In the genomic region with DNA sequence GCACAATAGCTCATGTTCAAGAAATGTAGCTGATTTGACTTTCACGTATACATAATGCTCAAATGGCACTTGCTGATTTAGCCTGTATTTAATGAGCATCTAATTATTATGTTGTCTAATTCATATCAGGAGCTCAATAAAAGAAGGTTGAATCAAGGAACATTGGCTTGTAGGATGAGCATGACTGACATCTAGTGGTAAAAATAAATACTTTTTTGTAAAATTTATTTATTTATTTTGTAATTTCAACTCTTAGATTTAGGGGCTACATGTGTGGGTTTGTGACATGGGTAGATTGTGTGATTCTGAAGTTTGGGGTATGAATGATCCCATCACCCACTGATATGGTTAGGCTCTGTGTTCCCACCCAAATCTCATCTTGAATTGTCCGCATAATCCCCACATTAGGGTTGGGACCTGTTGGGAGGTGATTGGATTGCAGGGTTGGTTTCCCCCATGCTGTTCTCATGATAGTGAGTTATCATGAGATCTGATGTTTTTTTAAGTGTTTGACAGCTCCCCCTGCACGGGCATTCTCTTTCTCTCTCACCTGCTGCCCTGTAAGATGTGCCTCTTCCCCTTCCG, we compare ENCODE assay signal across 8 cellular contexts. TPM values are rescaled to one million over a fixed set of nuclear protein-coding genes. Genes with fewer than 3 reads are reported as not detected.
A peak's percentile ranks its signal among the peaks of the same experiment; 100 is the strongest.
DNase-seq lines count a peak whose midpoint lies in the region; ATAC-seq and TF ChIP-seq lines count a peak whose summit lies in the region.

No MANE protein-coding gene starts in this region.

- CTCF ChIA-PET in OCI-LY7 (lab: Charles Lee; ENCODE audit: unreplicated experiment), result interaction anchor here (1.0 kb wide), 1 partner anchor 416 kb away, joined by 3 read pairs; no protein-coding TSS in a partner anchor

- H3K36me3 ChIP-seq in GM06990 (ENCODE audit: control insufficient read depth, insufficient read depth, low read length) (no peaks in the 10 kb centered on the region), OCI-LY7 (ENCODE audit: insufficient read depth, low read length) (no peaks in the 10 kb centered on the region), fibroblast of lung (ENCODE audit: control insufficient read depth, insufficient read depth, low read length) (no peaks in the 10 kb centered on the region)

- no peaks in the 10 kb centered on the region for H4K20me1 ChIP-seq in OCI-LY7 (ENCODE audit: insufficient read depth, low read length)
- no peaks in the 10 kb centered on the region for H4K20me1 ChIP-seq in fibroblast of lung (ENCODE audit: control insufficient read depth, extremely low read depth, insufficient read depth, low read length)

- H3K4me3 ChIP-seq in GM06990 (replicated peaks; ENCODE audit: low read depth, low read length) (no peak overlapping the region), OCI-LY7 (ENCODE audit: low read depth, low read length, poor library complexity, severe bottlenecking) (no peak overlapping the region), fibroblast of lung (replicated peaks in 1 of 4; ENCODE audit: control extremely low read depth in 1 of 4, insufficient read depth in 1 of 4, low read depth in 3 of 4, low read length in 4 of 4) (no peak overlapping the region)

- H3K27me3 ChIP-seq in GM06990 (replicated peaks; ENCODE audit: control insufficient read depth, insufficient read depth, low read length) (no peaks in the 10 kb centered on the region), fibroblast of lung (ENCODE audit: control insufficient read depth, insufficient read depth, low read length) (no peaks in the 10 kb centered on the region)

- no peaks in the 10 kb centered on the region for H3K4me1 ChIP-seq in OCI-LY7 (ENCODE audit: insufficient read depth, low read length, poor library complexity, severe bottlenecking)
- H3K4me1 ChIP-seq in fibroblast of lung (ENCODE audit: control insufficient read depth, extremely low read depth, insufficient read depth, low read length), result no peaks in the 10 kb centered on the region

- H3K9ac ChIP-seq in fibroblast of lung (ENCODE audit: insufficient read depth, low read length), result no peak overlapping the region

- POLR2A ChIA-PET in OCI-LY7 (lab: Charles Lee), result interaction anchor here (0.6 to 0.7 kb wide), 3 partner anchors 10 to 304 kb away, joined by 3 read pairs; no protein-coding TSS in a partner anchor

- no peak for ATAC-seq in GM21528 (IDR thresholded peaks at IDR 0.05; ENCODE audit: low FRiP score, unreplicated experiment)

- no peaks in the 10 kb centered on the region for H3K9me2 ChIP-seq in OCI-LY7 (ENCODE audit: insufficient read depth, low read length)

- peak; percentile 8 for DNase-seq in A172 (ENCODE audit: low spot score)
- no peak for DNase-seq in GM06990 (ENCODE audit: extremely low read depth, insufficient read length)
- DNase-seq in OCI-LY7 (ENCODE audit: low spot score), result peak; percentile 14
- DNase-seq in fibroblast of lung (ENCODE audit: low read depth in 2 of 2), result peak; percentile 3 to 16
- DNase-seq in GM13976 (ENCODE audit: low spot score), result no peak
- DNase-seq in NK-92 (lab: John Stamatoyannopoulos, UW; ENCODE audit: unreplicated experiment), result no peak
- DNase-seq in NCI-H1436 (lab: John Stamatoyannopoulos, UW), result no peak

- TF ChIP-seq CTCF in GM06990 (IDR thresholded peaks at IDR 0.05; ENCODE audit: insufficient read depth, low read length, poor library complexity, severe bottlenecking), result peak; percentile 34
- peak; percentile 75 for TF ChIP-seq CTCF in OCI-LY7 (conservative IDR thresholded peaks at IDR 0.05; ENCODE audit: low read length)
- TF ChIP-seq CTCF in fibroblast of lung (conservative IDR thresholded peaks at IDR 0.05 in 1 of 2, IDR thresholded peaks at IDR 0.05 in 1 of 2; ENCODE audit: low read depth in 1 of 2, low read length in 2 of 2), result peak; percentile 31 to 38
- TF ChIP-seq CTCF in GM13976 (IDR thresholded peaks at IDR 0.05; ENCODE audit: borderline replicate concordance, control extremely low read depth, extremely low read depth, insufficient read depth, missing control alignments), result no peak

- intact Hi-C loops in OCI-LY7 (cut with micrococcal nuclease; ENCODE audit: unreplicated experiment), result no loop called here

- H3K9me3 ChIP-seq in OCI-LY7 (ENCODE audit: low read length) (no peaks in the 10 kb centered on the region), fibroblast of lung (ENCODE audit: control insufficient read depth, insufficient read depth, low read depth, low read length) (no peaks in the 10 kb centered on the region)

- H3K79me2 ChIP-seq in OCI-LY7 (ENCODE audit: insufficient read depth, low read depth, low read length) (no peaks in the 10 kb centered on the region), fibroblast of lung (ENCODE audit: control insufficient read depth, insufficient read depth, low read length) (no peaks in the 10 kb centered on the region)

- H3K4me2 ChIP-seq in OCI-LY7 (ENCODE audit: low read length) (no peak overlapping the region), fibroblast of lung (ENCODE audit: extremely low read depth, insufficient read depth, low read length) (no peak overlapping the region)

- no peak overlapping the region for H2AFZ ChIP-seq in OCI-LY7 (ENCODE audit: low read length)
- no peak overlapping the region for H2AFZ ChIP-seq in fibroblast of lung (ENCODE audit: low read length)

- BruUV-seq in OCI-LY7 (replicated peaks; lab: Mats Ljungman, UMichigan), result no TSS peak

- in situ Hi-C loops in GM13976 (cut with MboI; ENCODE audit: low sequenced_read_pairs, unreplicated experiment), result no loop called here

- no peak overlapping the region for H3K27ac ChIP-seq in OCI-LY7 (ENCODE audit: low read depth, low read length, poor library complexity, severe bottlenecking)
- no peak overlapping the region for H3K27ac ChIP-seq in fibroblast of lung (ENCODE audit: insufficient read depth, low read length)

RNA-seq across cellular contexts. Expression of a gene that starts 1.7 kb away (rescaled TPM):
- total RNA-seq in A172 (2014; rRNA removed; shearing (Covaris generic)), result not detected in 2 replicates
- not detected in 2 replicates for total RNA-seq in OCI-LY7 (2014; rRNA removed; shearing (Covaris generic))
- total RNA-seq in OCI-LY7 (2022), result not detected in 2 replicates
- not detected in 2 replicates for total RNA-seq in fibroblast of lung
- polyA plus RNA-seq in fibroblast of lung, result not detected in 2 replicates
- not detected in 2 replicates for polyA plus RNA-seq in fibroblast of lung (2012)
- not detected in 2 replicates for polyA minus RNA-seq in fibroblast of lung (ENCODE audit: low replicate concordance)

RNA-seq across cellular contexts. Expression of a gene that starts 10.9 kb away (rescaled TPM):
- not detected in 2 replicates for total RNA-seq in A172 (2014; rRNA removed; shearing (Covaris generic))
- not detected in 2 replicates for total RNA-seq in OCI-LY7 (2014; rRNA removed; shearing (Covaris generic))
- total RNA-seq in OCI-LY7 (2022) (not detected in 2 replicates), fibroblast of lung (not detected in 2 replicates)
- polyA plus RNA-seq in fibroblast of lung, result not detected in 2 replicates
- not detected in 2 replicates for polyA plus RNA-seq in fibroblast of lung (2012)
- polyA minus RNA-seq in fibroblast of lung (ENCODE audit: low replicate concordance), result not detected in 2 replicates

RNA-seq across cellular contexts. Expression of a gene that starts 33.8 kb away (rescaled TPM):
- total RNA-seq in A172 (2014; rRNA removed; shearing (Covaris generic)), result not detected in 2 replicates
- total RNA-seq in OCI-LY7 (2014; rRNA removed; shearing (Covaris generic)), result not detected in 2 replicates
- total RNA-seq in OCI-LY7 (2022) (not detected in 2 replicates), fibroblast of lung (not detected in 2 replicates)
- not detected in 2 replicates for polyA plus RNA-seq in fibroblast of lung
- polyA plus RNA-seq in fibroblast of lung (2012), result not detected in 2 replicates
- polyA minus RNA-seq in fibroblast of lung (ENCODE audit: low replicate concordance), result not detected in 2 replicates

RNA-seq across cellular contexts. Expression of a gene that starts 49.6 kb away (rescaled TPM):
- not detected in 2 replicates for total RNA-seq in A172 (2014; rRNA removed; shearing (Covaris generic))
- total RNA-seq in OCI-LY7 (2014; rRNA removed; shearing (Covaris generic)), result not detected in 2 replicates
- total RNA-seq in OCI-LY7 (2022), result not detected in 2 replicates
- total RNA-seq in fibroblast of lung, result under 0.01 TPM in 1 of 2 replicates, not detected in the other
- polyA plus RNA-seq in fibroblast of lung, result not detected in 2 replicates
- polyA plus RNA-seq in fibroblast of lung (2012), result not detected in 2 replicates
- polyA minus RNA-seq in fibroblast of lung (ENCODE audit: low replicate concordance), result not detected in 2 replicates

RNA-seq across cellular contexts. Expression of a gene that starts 50.7 kb away (rescaled TPM):
- total RNA-seq in A172 (2014; rRNA removed; shearing (Covaris generic)), result not detected in 2 replicates
- not detected in 2 replicates for total RNA-seq in OCI-LY7 (2014; rRNA removed; shearing (Covaris generic))
- total RNA-seq in OCI-LY7 (2022) (not detected in 2 replicates), fibroblast of lung (not detected in 2 replicates)
- polyA plus RNA-seq in fibroblast of lung, result not detected in 2 replicates
- not detected in 2 replicates for polyA plus RNA-seq in fibroblast of lung (2012)
- not detected in 2 replicates for polyA minus RNA-seq in fibroblast of lung (ENCODE audit: low replicate concordance)

Comparison
In these comparisons a context has a peak if more than half of its experiments do, and no peak if none do; other contexts are left out.
1. DNase-seq: peak in A172 (single experiment), OCI-LY7 (single experiment) and fibroblast of lung (2 of 2); none in GM06990 (single experiment), GM13976 (single experiment), NK-92 (single experiment) and NCI-H1436 (single experiment).